In genomic region chr20:64224344-64225165, GRCh38 we compare ENCODE assay signal across 11 cellular contexts. TPM values are rescaled to one million over a fixed set of nuclear protein-coding genes. Genes with fewer than 3 reads are reported as not detected.
A peak's percentile ranks its signal among the peaks of the same experiment; 100 is the strongest.
DNase-seq lines count a peak whose midpoint lies in the region; ATAC-seq and TF ChIP-seq lines count a peak whose summit lies in the region.
"Had no signal": no experiment of that assay in that cellular context is flagged by ENCODE, and none has a peak within 500 bp of the region (broad histone marks: within the 10 kb centered on the region; RNA-seq: fewer than 3 reads in every experiment).

No MANE protein-coding gene starts in this region.

- no peak overlapping the region for H3K4me2 ChIP-seq in mammary epithelial cell (ENCODE audit: insufficient read depth, low read depth, low read length)

- 61% methylated on average over 9 of the region's 10 CpGs for WGBS in mammary epithelial cell (ENCODE audit: low coverage, missing lambda C conversion rate)
- 47 to 52% methylated on average over 10 of the region's 10 CpGs for WGBS in thyroid gland, 2 donors

- peaks cover 6% of the 10 kb centered on the region for H3K4me1 Mint-ChIP-seq in MCF 10A (ENCODE audit: insufficient read depth, unreplicated experiment)

- H3K4me1 ChIP-seq in mammary epithelial cell (ENCODE audit: insufficient read depth, low read length) (peaks cover 24% of the 10 kb centered on the region), thyroid gland (peaks cover 25 to 35% of the 10 kb centered on the region in 2 donors)

- no peaks in the 10 kb centered on the region for H4K20me1 ChIP-seq in mammary epithelial cell (ENCODE audit: insufficient read depth, low read length)

- H3K4me3 ChIP-seq in mammary epithelial cell (replicated peaks in 1 of 3; ENCODE audit: insufficient read depth in 1 of 3, low read depth in 2 of 3, low read length in 3 of 3) (no peak overlapping the region), thyroid gland (replicated peaks in 1 of 3) (no peak overlapping the region)

- H3K27ac Mint-ChIP-seq in MCF 10A (ENCODE audit: low read depth, unreplicated experiment), result no peak overlapping the region

- H3K9me3 Mint-ChIP-seq in MCF 10A (ENCODE audit: unreplicated experiment), result no peaks in the 10 kb centered on the region

- no peak for TF ChIP-seq POLR2A in thyroid gland (IDR thresholded peaks at IDR 0.05)

- no peaks in the 10 kb centered on the region for H3K36me3 Mint-ChIP-seq in MCF 10A (ENCODE audit: insufficient read depth, unreplicated experiment)

- no peak overlapping the region for H3K9ac ChIP-seq in mammary epithelial cell (ENCODE audit: insufficient read depth, low read length)

- H3K4me3 Mint-ChIP-seq in MCF 10A (ENCODE audit: unreplicated experiment), result no peak overlapping the region

- no peak overlapping the region for H3K27ac ChIP-seq in mammary epithelial cell (ENCODE audit: insufficient read depth, low read depth, low read length)
- peak overlapping the region; percentile 16 to 63 (median 49) for H3K27ac ChIP-seq in thyroid gland

- no peaks in the 10 kb centered on the region for H3K36me3 ChIP-seq in mammary epithelial cell (ENCODE audit: insufficient read depth, low read length)
- H3K36me3 ChIP-seq in thyroid gland, result no peaks in the 10 kb centered on the region

- ATAC-seq in left ventricle myocardium superior (peak; percentile 76), HG02840 (IDR thresholded peaks at IDR 0.05; ENCODE audit: low FRiP score, unreplicated experiment) (no peak)

- CTCF ChIA-PET in mammary epithelial cell (lab: Charles Lee; ENCODE audit: low non-redundant PET) (no interaction called here), MCF 10A (lab: Yijun Ruan, JAX) (interaction anchor here (1.2 kb wide), 1 partner anchor 59 kb away, joined by 3 read pairs; no protein-coding TSS in a partner anchor)

- H3K27me3 ChIP-seq in mammary epithelial cell (ENCODE audit: insufficient read depth, low read length), result no peaks in the 10 kb centered on the region
- no peaks in the 10 kb centered on the region for H3K27me3 ChIP-seq in thyroid gland

- TF ChIP-seq CTCF in mammary epithelial cell (conservative IDR thresholded peaks at IDR 0.05 in 1 of 2, IDR thresholded peaks at IDR 0.05 in 1 of 2; ENCODE audit: extremely low read depth in 1 of 2, insufficient read depth in 1 of 2, low read depth in 1 of 2, low read length in 2 of 2) (no peak), MCF 10A (IDR thresholded peaks at IDR 0.05; ENCODE audit: unreplicated experiment) (no peak), thyroid gland (IDR thresholded peaks at IDR 0.05) (no peak)

- dilution Hi-C loops in mammary epithelial cell (cut with HindIII; ENCODE audit: low sequenced_read_pairs), result no loop called here

- in situ Hi-C loops in mammary epithelial cell (cut with MboI; ENCODE audit: low sequenced_read_pairs in 2 of 2), result no loop called here

- H3K27me3 Mint-ChIP-seq in MCF 10A (ENCODE audit: insufficient read depth, unreplicated experiment), result peaks cover 5% of the 10 kb centered on the region

- POLR2A ChIA-PET in MCF 10A (lab: Yijun Ruan, JAX), result interaction anchor here (1.4 kb wide), 1 partner anchor 31 kb away, joined by 10 read pairs; the partner anchor contains the start of gene PCMTD2

- no peak overlapping the region for H2AFZ ChIP-seq in mammary epithelial cell (ENCODE audit: low read depth, low read length)

- intact Hi-C loops in mammary epithelial cell (cut with micrococcal nuclease) (no loop called here), MCF 10A (cut with micrococcal nuclease) (no loop called here), left ventricle myocardium superior (cut with micrococcal nuclease) (no loop called here), thyroid gland (cut with DNase I) (no loop called here)

- DNase-seq in mammary epithelial cell, result peak; percentile 79
- DNase-seq in MCF 10A (ENCODE audit: unreplicated experiment), result no peak
- peak; percentile 91 for DNase-seq in amniotic epithelial cell (ENCODE audit: low read depth)
- peak; percentile 51 for DNase-seq in left ventricle myocardium superior
- peak; percentile 33 to 46 for DNase-seq in thyroid gland
- no peak for DNase-seq in cerebellar cortex (ENCODE audit: low spot score)
- DNase-seq in NCI-H69 (lab: John Stamatoyannopoulos, UW), result no peak
- DNase-seq: activated naive CD4-positive, alpha-beta T cell treated with Interleukin-2 at 50 U/mL for 16 hours; NCI-H2081; stimulated activated CD4-positive, alpha-beta T cell treated with anti-CD3 and anti-CD28 coated beads, Interleukin-15, amount 100 ng/mL, for 24 hours had no signal

- no peaks in the 10 kb centered on the region for H3K9me3 ChIP-seq in mammary epithelial cell (replicated peaks; ENCODE audit: insufficient read depth, low read length)
- H3K9me3 ChIP-seq in thyroid gland, result no peaks in the 10 kb centered on the region

- BruUV-seq in mammary epithelial cell (replicated peaks; lab: Mats Ljungman, UMichigan), result no TSS peak
- BruUV-seq in MCF 10A (replicated peaks; lab: Mats Ljungman, UMichigan), result no TSS peak

- H3K79me2 ChIP-seq in mammary epithelial cell (ENCODE audit: insufficient read depth, low read length), result no peaks in the 10 kb centered on the region

RNA-seq across cellular contexts. Expression of gene PCMTD2, which starts 31.0 kb away (rescaled TPM):
- 10 to 100 TPM; 28.4 to 42.7 TPM for total RNA-seq in mammary epithelial cell
- 13.1 TPM for polyA plus RNA-seq in mammary epithelial cell
- polyA minus RNA-seq in mammary epithelial cell, result 24.1 TPM
- 39.4 and 45.9 TPM in 2 replicates for total RNA-seq in MCF 10A (2022)
- 87.2 TPM for total RNA-seq in left ventricle myocardium superior
- total RNA-seq in thyroid gland, result 100 to 1,000 TPM in 3 of 4 donors, 10 to 100 TPM in 1; 87.0 to 156 (median 124) TPM

Comparison
In these comparisons a context has a peak if more than half of its experiments do, and no peak if none do; other contexts are left out.
1. DNase-seq: peak in mammary epithelial cell (single experiment), amniotic epithelial cell (single experiment), left ventricle myocardium superior (single experiment) and thyroid gland (2 of 2); none in MCF 10A (single experiment), cerebellar cortex (single experiment) and NCI-H69 (single experiment).